ENCODE assay signal across 8 cellular contexts in the genomic region with DNA sequence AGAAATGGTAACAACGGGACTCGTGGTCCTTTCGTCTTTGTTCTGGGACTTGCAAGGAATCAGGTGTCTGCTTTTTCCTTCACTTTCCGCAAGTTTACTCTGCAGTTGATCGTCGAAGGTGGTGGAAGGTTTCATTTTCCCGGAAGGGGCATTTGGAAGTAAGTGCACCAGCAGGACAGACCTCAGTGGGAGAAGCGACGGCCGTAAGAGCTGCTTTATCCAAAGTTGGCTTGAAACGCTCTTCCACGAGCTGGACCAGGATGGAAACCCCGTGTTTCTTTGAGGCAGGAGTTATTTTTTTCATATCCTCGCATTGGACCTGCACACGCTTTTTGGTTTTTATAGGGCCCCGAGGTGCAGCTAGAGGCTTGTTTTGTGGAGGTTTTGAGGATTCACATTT. TPM values are rescaled to one million over a fixed set of nuclear protein-coding genes. Genes with fewer than 3 reads are reported as not detected.
DNase-seq lines count a peak whose midpoint lies in the region; ATAC-seq and TF ChIP-seq lines count a peak whose summit lies in the region.

No MANE protein-coding gene starts in this region.

- H3K4me3 ChIP-seq in Panc1 (ENCODE audit: low read depth in 2 of 2, low read length in 2 of 2): peak overlapping the region; percentile 89 to 90
- H3K4me3 ChIP-seq in neuronal stem cell (ENCODE audit: low read length in 2 of 2): peak overlapping the region; percentile 89

- H3K18ac ChIP-seq in neuronal stem cell (ENCODE audit: low read length): no peak overlapping the region

- peak overlapping the region; percentile 92 for H3K9ac ChIP-seq in neuronal stem cell (ENCODE audit: low read depth, low read length, poor library complexity)

- H3K4ac ChIP-seq in neuronal stem cell (ENCODE audit: low read length): no peak overlapping the region

- no peak overlapping the region for H4K91ac ChIP-seq in neuronal stem cell (ENCODE audit: low read depth, low read length, poor library complexity)

- H3K4me3 Mint-ChIP-seq in CD4-positive, alpha-beta T cell: peak overlapping the region; percentile 88
- peak overlapping the region; percentile 97 for H3K4me3 Mint-ChIP-seq in endothelial cell (ENCODE audit: unreplicated experiment)

- H3K36me3 Mint-ChIP-seq in CD4-positive, alpha-beta T cell (ENCODE audit: low read depth): peaks cover 9% of the 10 kb centered on the region
- peaks cover 13% of the 10 kb centered on the region for H3K36me3 Mint-ChIP-seq in endothelial cell (ENCODE audit: low read depth, unreplicated experiment)

- peaks cover 42% of the 10 kb centered on the region for H3K4me1 ChIP-seq in Panc1 (ENCODE audit: control insufficient read depth, insufficient read depth, low read length)
- peaks cover 26 to 33% of the 10 kb centered on the region in 2 donors for H3K4me1 ChIP-seq in neuronal stem cell (ENCODE audit: control insufficient read depth in 2 of 2, insufficient read depth in 1 of 2, low read depth in 1 of 2, low read length in 2 of 2)

- no peak overlapping the region for H2AFZ ChIP-seq in neuronal stem cell (ENCODE audit: low read length)

- no peak overlapping the region for H2BK15ac ChIP-seq in neuronal stem cell (ENCODE audit: low read length)

- no CpG with 5 or more reads among the region's 16 CpGs for WGBS in neuronal stem cell (ENCODE audit: extremely low coverage in 2 of 2, insufficient read length in 2 of 2, insufficient replicate concordance in 1 of 2), 2 donors

- peak overlapping the region; percentile 83 for H3K27ac Mint-ChIP-seq in CD4-positive, alpha-beta T cell
- H3K27ac Mint-ChIP-seq in endothelial cell (ENCODE audit: unreplicated experiment): peak overlapping the region; percentile 80

- peak overlapping the region; percentile 92 for H3K4me2 ChIP-seq in neuronal stem cell (ENCODE audit: insufficient read depth, low read length, poor library complexity, severe bottlenecking)

- no peak overlapping the region for H2BK5ac ChIP-seq in neuronal stem cell (ENCODE audit: low read length)

- H4K8ac ChIP-seq in neuronal stem cell (ENCODE audit: low read depth, low read length): no peak overlapping the region

- H3K9me3 ChIP-seq in CD4-positive, alpha-beta T cell (ENCODE audit: control insufficient read depth, low read length): no peaks in the 10 kb centered on the region
- H3K9me3 ChIP-seq in Panc1 (ENCODE audit: control insufficient read depth, insufficient read depth, low read depth, low read length) (no peaks in the 10 kb centered on the region), neuronal stem cell (replicated peaks in 1 of 2; ENCODE audit: control insufficient read depth in 2 of 2, insufficient read depth in 1 of 2, low read depth in 1 of 2, low read length in 2 of 2) (no peaks in the 10 kb centered on the region)

- H3K79me1 ChIP-seq in neuronal stem cell (ENCODE audit: low read depth, low read length): peaks cover 28% of the 10 kb centered on the region

- H3K36me3 ChIP-seq in Panc1 (ENCODE audit: control insufficient read depth, insufficient read depth, low read length) (peaks cover 2% of the 10 kb centered on the region), neuronal stem cell (replicated peaks in 1 of 2; ENCODE audit: control insufficient read depth in 2 of 2, insufficient read depth in 2 of 2, low read length in 2 of 2) (peaks cover 0 to 38% of the 10 kb centered on the region in 2 donors)

- CTCF ChIA-PET in CD4-positive, alpha-beta T cell (lab: Charles Lee): no interaction called here
- CTCF ChIA-PET in Panc1 (lab: Charles Lee): no interaction called here

- intact Hi-C loops in CD4-positive, alpha-beta T cell (cut with DNase I, micrococcal nuclease): loop anchor here in 1 of 2 experiments (2.0 to 10.0 kb wide), 7 partner anchors 70 to 1168 kb away; a partner anchor contains a TSS
- intact Hi-C loops in Panc1 (cut with micrococcal nuclease; ENCODE audit: unreplicated experiment): no loop called here

- no peak overlapping the region for H3K23ac ChIP-seq in neuronal stem cell (ENCODE audit: low read depth, low read length, poor library complexity)

- POLR2A ChIA-PET in CD4-positive, alpha-beta T cell (lab: Charles Lee): interaction anchor here (5.1 kb wide), 1 partner anchor 32 kb away, joined by 65 read pairs; a partner anchor contains a TSS
- POLR2A ChIA-PET in Panc1 (lab: Charles Lee): no interaction called here

- no peak overlapping the region for H2BK120ac ChIP-seq in neuronal stem cell (ENCODE audit: low read depth, low read length)

- ATAC-seq in CD4-positive, alpha-beta T cell (ENCODE audit: poor library complexity): no peak
- ATAC-seq in Panc1: no peak
- ATAC-seq in HG02938 (IDR thresholded peaks at IDR 0.05; ENCODE audit: unreplicated experiment): no peak

- H3K27me3 Mint-ChIP-seq in CD4-positive, alpha-beta T cell: no peaks in the 10 kb centered on the region
- H3K27me3 Mint-ChIP-seq in endothelial cell (ENCODE audit: unreplicated experiment): peaks cover 15% of the 10 kb centered on the region

- peaks cover 43% of the 10 kb centered on the region for H3K4me1 Mint-ChIP-seq in CD4-positive, alpha-beta T cell (ENCODE audit: low read depth)
- peaks cover 35% of the 10 kb centered on the region for H3K4me1 Mint-ChIP-seq in endothelial cell (ENCODE audit: unreplicated experiment)

- H3K9me3 Mint-ChIP-seq in CD4-positive, alpha-beta T cell: no peaks in the 10 kb centered on the region
- H3K9me3 Mint-ChIP-seq in endothelial cell (ENCODE audit: unreplicated experiment): no peaks in the 10 kb centered on the region

- no peak overlapping the region for H3K14ac ChIP-seq in neuronal stem cell (ENCODE audit: low read length)

- H2BK12ac ChIP-seq in neuronal stem cell (ENCODE audit: low read length): no peak overlapping the region

- DNase-seq in CD4-positive, alpha-beta T cell: no peak
- DNase-seq in Panc1 (ENCODE audit: low read depth, low spot score) (no peak), endothelial cell (ENCODE audit: low spot score) (no peak), neuronal stem cell (ENCODE audit: low spot score) (no peak), AG08395 (ENCODE audit: low spot score) (no peak), mesenteric fat pad (ENCODE audit: low spot score) (no peak), NCI-H69 (lab: John Stamatoyannopoulos, UW) (no peak)

- in situ Hi-C loops in Panc1 (cut with HindIII; ENCODE audit: low pct_unique_long_range_greater_than_20kb, low sequenced_read_pairs): loop anchor here (25.0 kb wide), 1 partner anchor 105 kb away; no protein-coding TSS in a partner anchor

- BruUV-seq in Panc1 (replicated peaks; lab: Mats Ljungman, UMichigan): TSS peak; percentile 91

- TF ChIP-seq CTCF in CD4-positive, alpha-beta T cell (IDR thresholded peaks at IDR 0.05): no peak
- TF ChIP-seq CTCF in Panc1 (IDR thresholded peaks at IDR 0.05): no peak
- no peak for TF ChIP-seq CTCF in endothelial cell (IDR thresholded peaks at IDR 0.05; ENCODE audit: unreplicated experiment)

- no peak overlapping the region for H2AK5ac ChIP-seq in neuronal stem cell (ENCODE audit: low read depth, low read length)

- no peak overlapping the region for H3K27ac ChIP-seq in CD4-positive, alpha-beta T cell (ENCODE audit: low read depth, low read length)
- peak overlapping the region; percentile 98 for H3K27ac ChIP-seq in Panc1 (ENCODE audit: low read length)
- no peak overlapping the region for H3K27ac ChIP-seq in neuronal stem cell (replicated peaks; ENCODE audit: low read length)

- no peaks in the 10 kb centered on the region for H3K27me3 ChIP-seq in CD4-positive, alpha-beta T cell (ENCODE audit: control insufficient read depth, insufficient read depth, low read length)
- H3K27me3 ChIP-seq in Panc1 (ENCODE audit: control insufficient read depth, insufficient read depth, low read length): no peaks in the 10 kb centered on the region
- no peaks in the 10 kb centered on the region for H3K27me3 ChIP-seq in neuronal stem cell (ENCODE audit: control insufficient read depth in 3 of 3, insufficient read depth in 3 of 3, low read depth in 1 of 3, low read length in 3 of 3)

RNA-seq across cellular contexts. Expression of a gene that starts 1.2 kb away (rescaled TPM):
- 10 to 100 TPM; 68.0 to 76.5 TPM for total RNA-seq in CD4-positive, alpha-beta T cell
- total RNA-seq in Panc1 (2021; ENCODE audit: unreplicated experiment) (344 TPM), endothelial cell (ENCODE audit: unreplicated experiment) (300 TPM), mesenteric fat pad (355 TPM)
- polyA plus RNA-seq in Panc1 (2012; ENCODE audit: insufficient read length): 404 TPM
- polyA plus RNA-seq in neuronal stem cell (2013, experiment 1 of 2): 197 TPM
- 198 TPM for polyA plus RNA-seq in neuronal stem cell (2013, experiment 2 of 2)

RNA-seq across cellular contexts. Expression of a gene that starts 30.7 kb away (rescaled TPM):
- 10 to 100 TPM; 85.9 to 90.4 TPM for total RNA-seq in CD4-positive, alpha-beta T cell
- 21.0 TPM for total RNA-seq in Panc1 (2021; ENCODE audit: unreplicated experiment)
- polyA plus RNA-seq in Panc1 (2012; ENCODE audit: insufficient read length): 28.9 TPM
- 129 TPM for total RNA-seq in endothelial cell (ENCODE audit: unreplicated experiment)
- 7.3 TPM for polyA plus RNA-seq in neuronal stem cell (2013, experiment 1 of 2)
- polyA plus RNA-seq in neuronal stem cell (2013, experiment 2 of 2): 7.5 TPM
- total RNA-seq in mesenteric fat pad: 25.5 TPM
